Comparison of ENCODE assay signal across 12 cellular contexts in the genomic region with DNA sequence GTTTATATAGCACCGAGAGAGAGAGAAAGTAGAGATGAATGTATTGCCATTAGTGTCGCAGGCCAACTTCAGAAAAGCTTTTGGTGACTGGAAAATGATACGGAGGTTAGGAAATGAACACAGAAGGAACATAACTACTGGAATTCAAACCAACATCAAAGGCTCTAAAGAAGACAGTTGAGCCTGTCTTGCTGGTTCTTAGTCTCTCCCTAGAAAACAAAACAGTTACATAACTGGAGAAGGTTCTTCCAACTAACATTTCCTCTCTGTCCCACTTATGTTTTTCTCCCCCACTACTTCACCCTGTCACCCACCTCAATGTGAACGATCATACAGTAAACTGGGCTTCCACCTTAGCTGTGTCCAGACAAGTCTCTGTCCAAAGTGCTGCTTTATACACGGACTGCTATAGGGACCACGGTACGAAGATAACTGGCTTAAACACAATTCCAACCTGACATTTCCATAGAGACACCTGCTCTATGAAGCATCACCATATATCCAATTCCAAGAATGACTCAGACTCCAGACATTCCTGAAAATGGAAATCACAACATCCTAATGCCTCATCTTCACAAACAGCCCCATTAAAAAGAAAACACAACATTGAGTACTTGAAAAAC.
A peak's percentile ranks its signal among the peaks of the same experiment; 100 is the strongest.
DNase-seq lines count a peak whose midpoint lies in the region; ATAC-seq and TF ChIP-seq lines count a peak whose summit lies in the region.
"Had no signal": no experiment of that assay in that cellular context is flagged by ENCODE, and none has a peak within 500 bp of the region (broad histone marks: within the 10 kb centered on the region; RNA-seq: fewer than 3 reads in every experiment).

No MANE protein-coding gene starts in this region.

- TF ChIP-seq CTCF in mesothelial cell of epicardium (IDR thresholded peaks at IDR 0.05; ENCODE audit: unreplicated experiment) (no peak), transverse colon (IDR thresholded peaks at IDR 0.05) (no peak)

- peaks cover 19% of the 10 kb centered on the region for H3K4me1 ChIP-seq in CD4-positive, alpha-beta memory T cell (ENCODE audit: insufficient read depth, low read length)
- peaks cover 48% of the 10 kb centered on the region for H3K4me1 ChIP-seq in HUES48 (ENCODE audit: control insufficient read depth, insufficient read depth, low read length)
- H3K4me1 ChIP-seq in transverse colon = peaks cover 19 to 60% (median 42%) of the 10 kb centered on the region in 4 donors

- H3K9me3 Mint-ChIP-seq in CD4-positive, alpha-beta memory T cell = no peaks in the 10 kb centered on the region
- H3K9me3 Mint-ChIP-seq in mesothelial cell of epicardium = no peaks in the 10 kb centered on the region
- H3K9me3 Mint-ChIP-seq: stimulated activated naive B cell treated with anti-CD40 and anti-IgM and Interleukin-4, amounts not matched to agents 10 μg/mL and 1 μg/mL and 100 μg/mL, for 72 hours had no signal

- peaks cover 11 to 27% (median 17%) of the 10 kb centered on the region in 4 donors for H3K4me1 Mint-ChIP-seq in CD4-positive, alpha-beta memory T cell
- H3K4me1 Mint-ChIP-seq in mesothelial cell of epicardium = peaks cover 52% of the 10 kb centered on the region

- H3K36me3 ChIP-seq in CD4-positive, alpha-beta memory T cell (ENCODE audit: insufficient read depth, low read length) = no peaks in the 10 kb centered on the region
- H3K36me3 ChIP-seq in HUES48 (ENCODE audit: control insufficient read depth, insufficient read depth, low read length) (no peaks in the 10 kb centered on the region), transverse colon (no peaks in the 10 kb centered on the region)

- CTCF ChIA-PET in CD4-positive, alpha-beta memory T cell (lab: Charles Lee; ENCODE audit: partially characterized antibody) = no interaction called here

- peak overlapping the region in 1 of 7 donors; percentile 79 for H3K27ac Mint-ChIP-seq in CD4-positive, alpha-beta memory T cell
- no peak overlapping the region for H3K27ac Mint-ChIP-seq in mesothelial cell of epicardium
- H3K27ac Mint-ChIP-seq: stimulated activated naive B cell treated with anti-CD40 and anti-IgM and Interleukin-4, amounts not matched to agents 10 μg/mL and 1 μg/mL and 100 μg/mL, for 72 hours had no signal

- H3K27ac ChIP-seq in CD4-positive, alpha-beta memory T cell (ENCODE audit: low read depth, low read length) = no peak overlapping the region
- no peak overlapping the region for H3K27ac ChIP-seq in HUES48 (ENCODE audit: low read depth, low read length)
- H3K27ac ChIP-seq in transverse colon = peak overlapping the region in 1 of 4 donors; percentile 3

- H3K36me3 Mint-ChIP-seq in CD4-positive, alpha-beta memory T cell = peaks cover 0 to 2% of the 10 kb centered on the region in 2 donors
- no peaks in the 10 kb centered on the region for H3K36me3 Mint-ChIP-seq in mesothelial cell of epicardium
- H3K36me3 Mint-ChIP-seq: stimulated activated naive B cell treated with anti-CD40 and anti-IgM and Interleukin-4, amounts not matched to agents 10 μg/mL and 1 μg/mL and 100 μg/mL, for 72 hours had no signal

- H3K9ac ChIP-seq in HUES48 (ENCODE audit: low read depth, low read length) = no peak overlapping the region

- no peak for TF ChIP-seq EP300 in transverse colon (IDR thresholded peaks at IDR 0.05; ENCODE audit: low read depth)

- in situ Hi-C loops in transverse colon (cut with MboI; ENCODE audit: low pct_ligation_motif_present in 1 of 4, low pct_unique_long_range_greater_than_20kb in 1 of 4, low sequenced_read_pairs in 3 of 4) = no loop called here

- H3K4me3 Mint-ChIP-seq in CD4-positive, alpha-beta memory T cell = peak overlapping the region in 7 of 8 donors; percentile 41 to 90 (median 87)
- peak overlapping the region; percentile 83 for H3K4me3 Mint-ChIP-seq in mesothelial cell of epicardium

- intact Hi-C loops in CD4-positive, alpha-beta memory T cell (cut with micrococcal nuclease) = loop anchor here (10.0 kb wide), 1 partner anchor 1037 kb away; a partner anchor contains a TSS
- intact Hi-C loops in transverse colon (cut with DNase I; ENCODE audit: low total_unique reads) (no loop called here), left colon (cut with DNase I, micrococcal nuclease) (no loop called here)

- no peaks in the 10 kb centered on the region for H3K27me3 ChIP-seq in CD4-positive, alpha-beta memory T cell (ENCODE audit: insufficient read depth, low read length)
- H3K27me3 ChIP-seq in HUES48 (ENCODE audit: control insufficient read depth, insufficient read depth, low read length) (peaks cover 9% of the 10 kb centered on the region), transverse colon (no peaks in the 10 kb centered on the region)

- WGBS in transverse colon (ENCODE audit: low coverage in 1 of 2), 2 donors = 68 to 73% methylated on average over 6 to 7 of the region's 7 CpGs

- ATAC-seq in HG02938 (IDR thresholded peaks at IDR 0.05; ENCODE audit: unreplicated experiment) = no peak
- ATAC-seq in left colon = no peak
- ATAC-seq: left lobe of liver; stimulated activated naive B cell treated with anti-CD40 and anti-IgM and Interleukin-4, amounts not matched to agents 10 μg/mL and 1 μg/mL and 100 μg/mL, for 72 hours had no signal

- H3K4me3 ChIP-seq in CD4-positive, alpha-beta memory T cell (ENCODE audit: low read length in 2 of 2) = no peak overlapping the region
- H3K4me3 ChIP-seq in HUES48 (ENCODE audit: low read depth, low read length) = peak overlapping the region; percentile 60
- no peak overlapping the region for H3K4me3 ChIP-seq in transverse colon

- H3K9me3 ChIP-seq in CD4-positive, alpha-beta memory T cell (ENCODE audit: control insufficient read depth in 1 of 2, low read length in 2 of 2) = no peaks in the 10 kb centered on the region
- H3K9me3 ChIP-seq in HUES48 (ENCODE audit: control insufficient read depth, insufficient read depth, low read length) (no peaks in the 10 kb centered on the region), transverse colon (no peaks in the 10 kb centered on the region)

- POLR2A ChIA-PET in CD4-positive, alpha-beta memory T cell (lab: Charles Lee; ENCODE audit: partially characterized antibody) = no interaction called here

- H3K27me3 Mint-ChIP-seq in CD4-positive, alpha-beta memory T cell = peaks cover 23 to 30% of the 10 kb centered on the region in 2 donors
- no peaks in the 10 kb centered on the region for H3K27me3 Mint-ChIP-seq in mesothelial cell of epicardium (ENCODE audit: low read depth)
- H3K27me3 Mint-ChIP-seq: stimulated activated naive B cell treated with anti-CD40 and anti-IgM and Interleukin-4, amounts not matched to agents 10 μg/mL and 1 μg/mL and 100 μg/mL, for 72 hours had no signal

- no peak for DNase-seq in CD4-positive, alpha-beta memory T cell
- DNase-seq in astrocyte of the hippocampus (ENCODE audit: low read depth, low spot score) (peak; percentile 31), mesothelial cell of epicardium (ENCODE audit: low spot score in 2 of 2, unreplicated experiment in 2 of 2) (no peak), transverse colon (no peak), left colon (no peak)
- DNase-seq in activated effector memory CD4-positive, alpha-beta T cell treated with anti-CD3 and anti-CD28 coated beads, Interleukin-2, amount 50 U/mL, for 16 hours = no peak
- DNase-seq: activated gamma-delta T cell; NCI-H345; stimulated activated naive B cell treated with anti-CD40 and anti-IgM and Interleukin-4, amounts not matched to agents 10 μg/mL and 1 μg/mL and 100 μg/mL, for 72 hours had no signal

- no peak for TF ChIP-seq POLR2A in transverse colon (IDR thresholded peaks at IDR 0.05)
